Comparison of ENCODE assay signal across 1 cellular context in the genomic region with DNA sequence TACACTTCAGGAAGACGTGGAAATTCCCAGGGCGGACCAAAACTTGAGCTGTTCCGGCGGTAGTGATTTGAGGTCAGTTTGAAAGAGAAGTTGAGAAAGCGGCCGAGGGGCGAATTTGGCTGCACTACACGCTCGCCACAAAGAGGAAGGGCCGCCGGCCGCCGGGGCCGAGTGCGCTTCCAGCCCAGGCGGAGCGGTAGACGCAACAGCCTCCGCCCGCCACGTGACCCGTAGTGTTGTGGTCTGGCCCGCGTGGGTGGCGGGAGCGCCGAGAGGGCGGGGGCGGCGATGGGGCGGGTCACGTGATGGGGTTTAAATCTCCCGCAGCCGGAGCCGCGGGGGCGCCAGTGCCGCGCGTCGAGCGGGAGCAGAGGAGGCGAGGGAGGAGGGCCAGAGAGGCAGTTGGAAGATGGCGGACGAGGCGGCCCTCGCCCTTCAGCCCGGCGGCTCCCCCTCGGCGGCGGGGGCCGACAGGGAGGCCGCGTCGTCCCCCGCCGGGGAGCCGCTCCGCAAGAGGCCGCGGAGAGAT.
TF ChIP-seq lines count a peak whose summit lies in the region.

A gene (plus strand): TSS at position 344 of the 529 bp plus-strand sequence. CDS start 66 bp downstream, at position 410.

TF ChIP-seq in HepG2, 621 proteins besides CTCF, POLR2A, EP300 and RAD21 (continued from another document and continues in another):
- TF ChIP-seq, protein P1, sequence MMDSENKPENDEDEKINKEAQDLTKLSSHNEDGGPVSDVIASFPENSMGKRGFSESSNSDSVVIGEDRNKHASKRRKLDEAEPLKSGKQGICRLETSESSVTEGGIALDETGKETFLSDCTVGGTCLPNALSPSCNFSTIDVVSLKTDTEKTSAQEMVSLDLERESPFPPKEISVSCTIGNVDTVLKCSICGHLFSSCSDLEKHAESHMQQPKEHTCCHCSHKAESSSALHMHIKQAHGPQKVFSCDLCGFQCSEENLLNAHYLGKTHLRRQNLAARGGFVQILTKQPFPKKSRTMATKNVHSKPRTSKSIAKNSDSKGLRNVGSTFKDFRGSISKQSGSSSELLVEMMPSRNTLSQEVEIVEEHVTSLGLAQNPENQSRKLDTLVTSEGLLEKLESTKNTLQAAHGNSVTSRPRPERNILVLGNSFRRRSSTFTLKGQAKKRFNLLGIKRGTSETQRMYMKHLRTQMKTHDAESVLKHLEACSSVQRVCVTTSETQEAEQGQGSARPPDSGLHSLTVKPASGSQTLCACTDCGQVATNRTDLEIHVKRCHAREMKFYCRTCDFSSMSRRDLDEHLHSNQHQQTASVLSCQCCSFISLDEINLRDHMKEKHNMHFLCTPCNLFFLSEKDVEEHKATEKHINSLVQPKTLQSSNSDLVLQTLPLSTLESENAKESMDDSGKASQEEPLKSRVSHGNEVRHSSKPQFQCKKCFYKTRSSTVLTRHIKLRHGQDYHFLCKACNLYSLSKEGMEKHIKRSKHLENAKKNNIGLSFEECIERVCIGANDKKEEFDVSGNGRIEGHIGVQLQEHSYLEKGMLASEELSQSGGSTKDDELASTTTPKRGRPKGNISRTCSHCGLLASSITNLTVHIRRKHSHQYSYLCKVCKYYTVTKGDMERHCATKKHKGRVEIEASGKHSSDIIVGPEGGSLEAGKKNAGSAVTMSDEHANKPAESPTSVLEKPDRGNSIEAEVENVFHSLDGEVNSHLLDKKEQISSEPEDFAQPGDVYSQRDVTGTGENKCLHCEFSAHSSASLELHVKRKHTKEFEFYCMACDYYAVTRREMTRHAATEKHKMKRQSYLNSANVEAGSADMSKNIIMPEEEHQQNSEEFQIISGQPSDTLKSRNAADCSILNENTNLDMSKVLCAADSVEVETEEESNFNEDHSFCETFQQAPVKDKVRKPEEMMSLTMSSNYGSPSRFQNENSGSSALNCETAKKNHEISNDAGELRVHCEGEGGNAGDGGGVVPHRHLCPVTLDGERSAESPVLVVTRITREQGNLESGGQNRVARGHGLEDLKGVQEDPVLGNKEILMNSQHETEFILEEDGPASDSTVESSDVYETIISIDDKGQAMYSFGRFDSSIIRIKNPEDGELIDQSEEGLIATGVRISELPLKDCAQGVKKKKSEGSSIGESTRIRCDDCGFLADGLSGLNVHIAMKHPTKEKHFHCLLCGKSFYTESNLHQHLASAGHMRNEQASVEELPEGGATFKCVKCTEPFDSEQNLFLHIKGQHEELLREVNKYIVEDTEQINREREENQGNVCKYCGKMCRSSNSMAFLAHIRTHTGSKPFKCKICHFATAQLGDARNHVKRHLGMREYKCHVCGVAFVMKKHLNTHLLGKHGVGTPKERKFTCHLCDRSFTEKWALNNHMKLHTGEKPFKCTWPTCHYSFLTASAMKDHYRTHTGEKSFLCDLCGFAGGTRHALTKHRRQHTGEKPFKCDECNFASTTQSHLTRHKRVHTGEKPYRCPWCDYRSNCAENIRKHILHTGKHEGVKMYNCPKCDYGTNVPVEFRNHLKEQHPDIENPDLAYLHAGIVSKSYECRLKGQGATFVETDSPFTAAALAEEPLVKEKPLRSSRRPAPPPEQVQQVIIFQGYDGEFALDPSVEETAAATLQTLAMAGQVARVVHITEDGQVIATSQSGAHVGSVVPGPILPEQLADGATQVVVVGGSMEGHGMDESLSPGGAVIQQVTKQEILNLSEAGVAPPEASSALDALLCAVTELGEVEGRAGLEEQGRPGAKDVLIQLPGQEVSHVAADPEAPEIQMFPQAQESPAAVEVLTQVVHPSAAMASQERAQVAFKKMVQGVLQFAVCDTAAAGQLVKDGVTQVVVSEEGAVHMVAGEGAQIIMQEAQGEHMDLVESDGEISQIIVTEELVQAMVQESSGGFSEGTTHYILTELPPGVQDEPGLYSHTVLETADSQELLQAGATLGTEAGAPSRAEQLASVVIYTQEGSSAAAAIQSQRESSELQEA (CRISPR knock-in tag; IDR thresholded peaks at IDR 0.05; ENCODE audit: not compliant biosample characterization) = no peak
- peak; percentile 80; the same call in 1 of the 2 replicates for TF ChIP-seq HOXA5 (CRISPR knock-in tag; IDR thresholded peaks at IDR 0.05)
- TF ChIP-seq, protein P2, sequence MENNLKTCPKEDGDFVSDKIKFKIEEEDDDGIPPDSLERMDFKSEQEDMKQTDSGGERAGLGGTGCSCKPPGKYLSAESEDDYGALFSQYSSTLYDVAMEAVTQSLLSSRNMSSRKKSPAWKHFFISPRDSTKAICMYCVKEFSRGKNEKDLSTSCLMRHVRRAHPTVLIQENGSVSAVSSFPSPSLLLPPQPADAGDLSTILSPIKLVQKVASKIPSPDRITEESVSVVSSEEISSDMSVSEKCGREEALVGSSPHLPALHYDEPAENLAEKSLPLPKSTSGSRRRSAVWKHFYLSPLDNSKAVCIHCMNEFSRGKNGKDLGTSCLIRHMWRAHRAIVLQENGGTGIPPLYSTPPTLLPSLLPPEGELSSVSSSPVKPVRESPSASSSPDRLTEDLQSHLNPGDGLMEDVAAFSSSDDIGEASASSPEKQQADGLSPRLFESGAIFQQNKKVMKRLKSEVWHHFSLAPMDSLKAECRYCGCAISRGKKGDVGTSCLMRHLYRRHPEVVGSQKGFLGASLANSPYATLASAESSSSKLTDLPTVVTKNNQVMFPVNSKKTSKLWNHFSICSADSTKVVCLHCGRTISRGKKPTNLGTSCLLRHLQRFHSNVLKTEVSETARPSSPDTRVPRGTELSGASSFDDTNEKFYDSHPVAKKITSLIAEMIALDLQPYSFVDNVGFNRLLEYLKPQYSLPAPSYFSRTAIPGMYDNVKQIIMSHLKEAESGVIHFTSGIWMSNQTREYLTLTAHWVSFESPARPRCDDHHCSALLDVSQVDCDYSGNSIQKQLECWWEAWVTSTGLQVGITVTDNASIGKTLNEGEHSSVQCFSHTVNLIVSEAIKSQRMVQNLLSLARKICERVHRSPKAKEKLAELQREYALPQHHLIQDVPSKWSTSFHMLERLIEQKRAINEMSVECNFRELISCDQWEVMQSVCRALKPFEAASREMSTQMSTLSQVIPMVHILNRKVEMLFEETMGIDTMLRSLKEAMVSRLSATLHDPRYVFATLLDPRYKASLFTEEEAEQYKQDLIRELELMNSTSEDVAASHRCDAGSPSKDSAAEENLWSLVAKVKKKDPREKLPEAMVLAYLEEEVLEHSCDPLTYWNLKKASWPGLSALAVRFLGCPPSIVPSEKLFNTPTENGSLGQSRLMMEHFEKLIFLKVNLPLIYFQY (CRISPR knock-in tag; IDR thresholded peaks at IDR 0.05; ENCODE audit: borderline replicate concordance) = peak; percentile 60; the same call in 1 of the 2 replicates
- TF ChIP-seq SALL1 (CRISPR knock-in tag; IDR thresholded peaks at IDR 0.05) = peak; percentile 94
- TF ChIP-seq, protein P3, sequence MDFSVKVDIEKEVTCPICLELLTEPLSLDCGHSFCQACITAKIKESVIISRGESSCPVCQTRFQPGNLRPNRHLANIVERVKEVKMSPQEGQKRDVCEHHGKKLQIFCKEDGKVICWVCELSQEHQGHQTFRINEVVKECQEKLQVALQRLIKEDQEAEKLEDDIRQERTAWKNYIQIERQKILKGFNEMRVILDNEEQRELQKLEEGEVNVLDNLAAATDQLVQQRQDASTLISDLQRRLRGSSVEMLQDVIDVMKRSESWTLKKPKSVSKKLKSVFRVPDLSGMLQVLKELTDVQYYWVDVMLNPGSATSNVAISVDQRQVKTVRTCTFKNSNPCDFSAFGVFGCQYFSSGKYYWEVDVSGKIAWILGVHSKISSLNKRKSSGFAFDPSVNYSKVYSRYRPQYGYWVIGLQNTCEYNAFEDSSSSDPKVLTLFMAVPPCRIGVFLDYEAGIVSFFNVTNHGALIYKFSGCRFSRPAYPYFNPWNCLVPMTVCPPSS (IDR thresholded peaks at IDR 0.05) = no peak
- peak; percentile 57; the same call in 1 of the 2 replicates for TF ChIP-seq CREB1 (IDR thresholded peaks at IDR 0.05)
- TF ChIP-seq CREB1 (CRISPR knock-in tag; IDR thresholded peaks at IDR 0.05) = no peak; the same call in 1 of the 2 replicates
- TF ChIP-seq, protein P4, sequence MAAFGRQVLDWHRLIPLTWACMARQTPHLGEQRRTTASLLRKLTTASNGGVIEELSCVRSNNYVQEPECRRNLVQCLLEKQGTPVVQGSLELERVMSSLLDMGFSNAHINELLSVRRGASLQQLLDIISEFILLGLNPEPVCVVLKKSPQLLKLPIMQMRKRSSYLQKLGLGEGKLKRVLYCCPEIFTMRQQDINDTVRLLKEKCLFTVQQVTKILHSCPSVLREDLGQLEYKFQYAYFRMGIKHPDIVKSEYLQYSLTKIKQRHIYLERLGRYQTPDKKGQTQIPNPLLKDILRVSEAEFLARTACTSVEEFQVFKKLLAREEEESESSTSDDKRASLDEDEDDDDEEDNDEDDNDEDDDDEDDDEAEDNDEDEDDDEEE (CRISPR knock-in tag; IDR thresholded peaks at IDR 0.05) = no peak; the same call in 1 of the 2 replicates
- TF ChIP-seq ZNF430 (CRISPR knock-in tag; IDR thresholded peaks at IDR 0.05) = peak; percentile 94
- TF ChIP-seq FOXM1 (CRISPR knock-in tag; IDR thresholded peaks at IDR 0.05) = no peak
- TF ChIP-seq ZNF550 (CRISPR knock-in tag; IDR thresholded peaks at IDR 0.05; ENCODE audit: borderline replicate concordance) = no peak
- TF ChIP-seq ZNF773 (CRISPR knock-in tag; IDR thresholded peaks at IDR 0.05; ENCODE audit: borderline replicate concordance) = no peak
- TF ChIP-seq, protein P5, sequence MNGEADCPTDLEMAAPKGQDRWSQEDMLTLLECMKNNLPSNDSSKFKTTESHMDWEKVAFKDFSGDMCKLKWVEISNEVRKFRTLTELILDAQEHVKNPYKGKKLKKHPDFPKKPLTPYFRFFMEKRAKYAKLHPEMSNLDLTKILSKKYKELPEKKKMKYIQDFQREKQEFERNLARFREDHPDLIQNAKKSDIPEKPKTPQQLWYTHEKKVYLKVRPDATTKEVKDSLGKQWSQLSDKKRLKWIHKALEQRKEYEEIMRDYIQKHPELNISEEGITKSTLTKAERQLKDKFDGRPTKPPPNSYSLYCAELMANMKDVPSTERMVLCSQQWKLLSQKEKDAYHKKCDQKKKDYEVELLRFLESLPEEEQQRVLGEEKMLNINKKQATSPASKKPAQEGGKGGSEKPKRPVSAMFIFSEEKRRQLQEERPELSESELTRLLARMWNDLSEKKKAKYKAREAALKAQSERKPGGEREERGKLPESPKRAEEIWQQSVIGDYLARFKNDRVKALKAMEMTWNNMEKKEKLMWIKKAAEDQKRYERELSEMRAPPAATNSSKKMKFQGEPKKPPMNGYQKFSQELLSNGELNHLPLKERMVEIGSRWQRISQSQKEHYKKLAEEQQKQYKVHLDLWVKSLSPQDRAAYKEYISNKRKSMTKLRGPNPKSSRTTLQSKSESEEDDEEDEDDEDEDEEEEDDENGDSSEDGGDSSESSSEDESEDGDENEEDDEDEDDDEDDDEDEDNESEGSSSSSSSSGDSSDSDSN (CRISPR knock-in tag; IDR thresholded peaks at IDR 0.05) = peak; percentile 79
- TF ChIP-seq ZNF777 (CRISPR knock-in tag; IDR thresholded peaks at IDR 0.05) = peak; percentile 78
- TF ChIP-seq CCDC6 (CRISPR knock-in tag; IDR thresholded peaks at IDR 0.05) = peak; percentile 73; the same call in 1 of the 2 replicates
- no peak for TF ChIP-seq EZH2 (conservative IDR thresholded peaks at IDR 0.05; ENCODE audit: low read depth, low read length)
- TF ChIP-seq JDP2 (CRISPR knock-in tag; IDR thresholded peaks at IDR 0.05; ENCODE audit: borderline replicate concordance) = peak; percentile 38; the same call in 1 of the 2 replicates
- peak; percentile 97 for TF ChIP-seq ZMYM4 (CRISPR knock-in tag; IDR thresholded peaks at IDR 0.05)
- TF ChIP-seq, protein P6, sequence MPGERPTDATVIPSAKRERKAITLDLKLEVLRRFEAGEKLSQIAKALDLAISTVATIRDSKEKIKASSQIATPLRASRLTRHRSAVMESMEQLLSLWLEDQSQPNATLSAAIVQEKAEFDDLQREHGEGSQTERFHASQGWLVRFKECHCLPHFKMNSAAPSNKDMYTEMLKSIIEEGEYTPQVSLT (CRISPR knock-in tag; IDR thresholded peaks at IDR 0.05; ENCODE audit: borderline replicate concordance, low read depth) = no peak; the same call in 1 of the 2 replicates
- TF ChIP-seq TMF1 (CRISPR knock-in tag; IDR thresholded peaks at IDR 0.05; ENCODE audit: low read depth) = peak; percentile 95
- no peak for TF ChIP-seq NCOA1 (CRISPR knock-in tag; IDR thresholded peaks at IDR 0.05)
- TF ChIP-seq, protein P7, sequence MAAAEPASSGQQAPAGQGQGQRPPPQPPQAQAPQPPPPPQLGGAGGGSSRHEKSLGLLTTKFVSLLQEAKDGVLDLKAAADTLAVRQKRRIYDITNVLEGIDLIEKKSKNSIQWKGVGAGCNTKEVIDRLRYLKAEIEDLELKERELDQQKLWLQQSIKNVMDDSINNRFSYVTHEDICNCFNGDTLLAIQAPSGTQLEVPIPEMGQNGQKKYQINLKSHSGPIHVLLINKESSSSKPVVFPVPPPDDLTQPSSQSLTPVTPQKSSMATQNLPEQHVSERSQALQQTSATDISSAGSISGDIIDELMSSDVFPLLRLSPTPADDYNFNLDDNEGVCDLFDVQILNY (CRISPR knock-in tag; conservative IDR thresholded peaks at IDR 0.05) = peak; percentile 94
- TF ChIP-seq ZNF737 (CRISPR knock-in tag; IDR thresholded peaks at IDR 0.05; ENCODE audit: borderline replicate concordance) = no peak
- TF ChIP-seq, protein P8, sequence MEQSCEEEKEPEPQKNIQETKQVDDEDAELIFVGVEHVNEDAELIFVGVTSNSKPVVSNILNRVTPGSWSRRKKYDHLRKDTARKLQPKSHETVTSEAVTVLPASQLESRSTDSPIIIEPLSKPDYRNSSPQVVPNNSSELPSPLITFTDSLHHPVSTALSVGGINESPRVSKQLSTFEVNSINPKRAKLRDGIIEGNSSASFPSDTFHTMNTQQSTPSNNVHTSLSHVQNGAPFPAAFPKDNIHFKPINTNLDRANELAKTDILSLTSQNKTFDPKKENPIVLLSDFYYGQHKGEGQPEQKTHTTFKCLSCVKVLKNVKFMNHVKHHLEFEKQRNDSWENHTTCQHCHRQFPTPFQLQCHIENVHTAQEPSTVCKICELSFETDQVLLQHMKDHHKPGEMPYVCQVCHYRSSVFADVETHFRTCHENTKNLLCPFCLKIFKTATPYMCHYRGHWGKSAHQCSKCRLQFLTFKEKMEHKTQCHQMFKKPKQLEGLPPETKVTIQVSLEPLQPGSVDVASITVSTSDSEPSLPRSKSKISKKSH (CRISPR knock-in tag; IDR thresholded peaks at IDR 0.05; ENCODE audit: borderline replicate concordance) = peak; percentile 76
- TF ChIP-seq ZNF598 (CRISPR knock-in tag; IDR thresholded peaks at IDR 0.05; ENCODE audit: borderline replicate concordance) = peak; percentile 88; the same call in 1 of the 2 replicates
- TF ChIP-seq, protein P9, sequence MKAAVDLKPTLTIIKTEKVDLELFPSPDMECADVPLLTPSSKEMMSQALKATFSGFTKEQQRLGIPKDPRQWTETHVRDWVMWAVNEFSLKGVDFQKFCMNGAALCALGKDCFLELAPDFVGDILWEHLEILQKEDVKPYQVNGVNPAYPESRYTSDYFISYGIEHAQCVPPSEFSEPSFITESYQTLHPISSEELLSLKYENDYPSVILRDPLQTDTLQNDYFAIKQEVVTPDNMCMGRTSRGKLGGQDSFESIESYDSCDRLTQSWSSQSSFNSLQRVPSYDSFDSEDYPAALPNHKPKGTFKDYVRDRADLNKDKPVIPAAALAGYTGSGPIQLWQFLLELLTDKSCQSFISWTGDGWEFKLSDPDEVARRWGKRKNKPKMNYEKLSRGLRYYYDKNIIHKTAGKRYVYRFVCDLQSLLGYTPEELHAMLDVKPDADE (CRISPR knock-in tag; IDR thresholded peaks at IDR 0.05) = no peak
- peak; percentile 62; the same call in 1 of the 2 replicates for TF ChIP-seq ZNF878 (CRISPR knock-in tag; IDR thresholded peaks at IDR 0.05)
- TF ChIP-seq, protein P10, sequence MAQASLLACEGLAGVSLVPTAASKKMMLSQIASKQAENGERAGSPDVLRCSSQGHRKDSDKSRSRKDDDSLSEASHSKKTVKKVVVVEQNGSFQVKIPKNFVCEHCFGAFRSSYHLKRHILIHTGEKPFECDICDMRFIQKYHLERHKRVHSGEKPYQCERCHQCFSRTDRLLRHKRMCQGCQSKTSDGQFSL (CRISPR knock-in tag; IDR thresholded peaks at IDR 0.05) = no peak; the same call in 1 of the 2 replicates
- TF ChIP-seq ZNF713 (CRISPR knock-in tag; IDR thresholded peaks at IDR 0.05) = no peak
